ENCODE assay signal across 8 cellular contexts in genomic region chr4:25441519-25442117, GRCh38.
DNase-seq lines count a peak whose midpoint lies in the region; ATAC-seq and TF ChIP-seq lines count a peak whose summit lies in the region.

No MANE protein-coding gene starts in this region.

- H3K4me3 Mint-ChIP-seq in progenitor cell of endocrine pancreas (ENCODE audit: low read depth), result no peak overlapping the region
- no peak overlapping the region for H3K4me3 Mint-ChIP-seq in activated T-helper 1 cell treated with anti-CD3 and anti-CD28 coated beads, Interleukin-12 subunit alpha, Interleukin-12 subunit beta, Interleukin-2, Interleukin-4 antibody, amounts not matched to agents 30 ng/mL and 10 ng/mL and 1 ng/mL, durations not matched to agents 14 hours and 24 hours and 36 hours

- TF ChIP-seq CTCF in AG04450 (IDR thresholded peaks at IDR 0.05; ENCODE audit: low read depth, low read length), result peak; percentile 71
- peak; percentile 55 for TF ChIP-seq CTCF in GM12875 (IDR thresholded peaks at IDR 0.05; ENCODE audit: borderline replicate concordance, insufficient read depth, low read depth, low read length)
- peak; percentile 73 for TF ChIP-seq CTCF in progenitor cell of endocrine pancreas (IDR thresholded peaks at IDR 0.05; ENCODE audit: unreplicated experiment)

- H3K27me3 Mint-ChIP-seq in progenitor cell of endocrine pancreas, result no peaks in the 10 kb centered on the region
- H3K27me3 Mint-ChIP-seq in activated T-helper 1 cell treated with anti-CD3 and anti-CD28 coated beads, Interleukin-12 subunit alpha, Interleukin-12 subunit beta, Interleukin-2, Interleukin-4 antibody, amounts not matched to agents 30 ng/mL and 10 ng/mL and 1 ng/mL, durations not matched to agents 14 hours and 24 hours and 36 hours (ENCODE audit: insufficient read depth), result peaks cover 4% of the 10 kb centered on the region

- POLR2A ChIA-PET in AG04450 (lab: Yijun Ruan, JAX), result no interaction called here

- no peak overlapping the region for H3K27ac Mint-ChIP-seq in progenitor cell of endocrine pancreas
- H3K27ac Mint-ChIP-seq in activated T-helper 1 cell treated with anti-CD3 and anti-CD28 coated beads, Interleukin-12 subunit alpha, Interleukin-12 subunit beta, Interleukin-2, Interleukin-4 antibody, amounts not matched to agents 30 ng/mL and 10 ng/mL and 1 ng/mL, durations not matched to agents 14 hours and 24 hours and 36 hours, result no peak overlapping the region

- H3K4me1 Mint-ChIP-seq in progenitor cell of endocrine pancreas (ENCODE audit: low read depth), result peaks cover 5% of the 10 kb centered on the region
- no peaks in the 10 kb centered on the region for H3K4me1 Mint-ChIP-seq in activated T-helper 1 cell treated with anti-CD3 and anti-CD28 coated beads, Interleukin-12 subunit alpha, Interleukin-12 subunit beta, Interleukin-2, Interleukin-4 antibody, amounts not matched to agents 30 ng/mL and 10 ng/mL and 1 ng/mL, durations not matched to agents 14 hours and 24 hours and 36 hours (ENCODE audit: low read depth)

- no peak overlapping the region for H3K4me3 ChIP-seq in AG04450 (ENCODE audit: low read depth, low read length)
- H3K4me3 ChIP-seq in GM12875 (ENCODE audit: low read depth, low read length), result no peak overlapping the region

- CTCF ChIA-PET in AG04450 (lab: Charles Lee), result interaction anchor here (0.5 to 5.8 kb wide), 20 partner anchors 11 to 1374 kb away, joined by 3 to 302 read pairs (median 4); no protein-coding TSS in a partner anchor

- no peaks in the 10 kb centered on the region for H3K9me3 ChIP-seq in AG04450 (ENCODE audit: control insufficient read depth, insufficient read depth, low read length)

- H3K27me3 ChIP-seq in AG04450 (ENCODE audit: control insufficient read depth, insufficient read depth, low read length), result peaks cover 3% of the 10 kb centered on the region

- no peak overlapping the region for H3K27ac ChIP-seq in AG04450 (ENCODE audit: low read depth, low read length)

- peak; percentile 7 for DNase-seq in AG04450 (ENCODE audit: low read depth, low spot score)
- peak; percentile 28 to 54 for DNase-seq in NCI-H1930 (lab: John Stamatoyannopoulos, UW)
- peak; percentile 53 for DNase-seq in UCSD-AML1 (lab: John Stamatoyannopoulos, UW; ENCODE audit: unreplicated experiment)
- peak; percentile 34 for DNase-seq in glomerular endothelial cell (ENCODE audit: extremely low read depth, low read depth, low spot score)
- DNase-seq in progenitor cell of endocrine pancreas (ENCODE audit: low spot score, unreplicated experiment), result peak; percentile 30
- DNase-seq in activated T-helper 1 cell treated with anti-CD3 and anti-CD28 coated beads, Interleukin-12 subunit alpha, Interleukin-12 subunit beta, Interleukin-2, Interleukin-4 antibody, amounts not matched to agents 30 ng/mL and 10 ng/mL and 1 ng/mL, durations not matched to agents 14 hours and 24 hours and 36 hours (ENCODE audit: low spot score), result no peak

- ATAC-seq in GM18519 (IDR thresholded peaks at IDR 0.05; ENCODE audit: low FRiP score, unreplicated experiment), result no peak

- H3K36me3 Mint-ChIP-seq in progenitor cell of endocrine pancreas (ENCODE audit: insufficient read depth), result peaks cover 1% of the 10 kb centered on the region
- H3K36me3 Mint-ChIP-seq in activated T-helper 1 cell treated with anti-CD3 and anti-CD28 coated beads, Interleukin-12 subunit alpha, Interleukin-12 subunit beta, Interleukin-2, Interleukin-4 antibody, amounts not matched to agents 30 ng/mL and 10 ng/mL and 1 ng/mL, durations not matched to agents 14 hours and 24 hours and 36 hours (ENCODE audit: low read depth), result no peaks in the 10 kb centered on the region

- H3K9me3 Mint-ChIP-seq in progenitor cell of endocrine pancreas (ENCODE audit: low read depth), result peaks cover 8% of the 10 kb centered on the region
- no peaks in the 10 kb centered on the region for H3K9me3 Mint-ChIP-seq in activated T-helper 1 cell treated with anti-CD3 and anti-CD28 coated beads, Interleukin-12 subunit alpha, Interleukin-12 subunit beta, Interleukin-2, Interleukin-4 antibody, amounts not matched to agents 30 ng/mL and 10 ng/mL and 1 ng/mL, durations not matched to agents 14 hours and 24 hours and 36 hours

- intact Hi-C loops in activated T-helper 1 cell treated with anti-CD3 and anti-CD28 coated beads, Interleukin-12 subunit alpha, Interleukin-12 subunit beta, Interleukin-2, Interleukin-4 antibody, amounts not matched to agents 30 ng/mL and 10 ng/mL and 1 ng/mL, durations not matched to agents 14 hours and 24 hours and 36 hours (cut with micrococcal nuclease), result no loop called here
